ENCODE assay signal across 8 cellular contexts in genomic region chr5:80569961-80570786, GRCh38. TPM values are rescaled to one million over a fixed set of nuclear protein-coding genes. Genes with fewer than 3 reads are reported as not detected.
DNase-seq lines count a peak whose midpoint lies in the region; ATAC-seq and TF ChIP-seq lines count a peak whose summit lies in the region.

Gene ANKRD34B, minus strand, starts transcription at chr5:80570280. Its CDS starts 10,261 bp downstream, at chr5:80560019.

- WGBS in esophagus squamous epithelium, 2 donors: 10 to 26% methylated on average over 5 to 7 of the region's 73 CpGs
- WGBS in neuronal stem cell (ENCODE audit: extremely low coverage in 2 of 2, insufficient read length in 2 of 2, insufficient replicate concordance in 1 of 2), 2 donors: no CpG with 5 or more reads among the region's 73 CpGs

- H3K27me3 ChIP-seq in BLaER1 (peaks cover 58% of the 10 kb centered on the region), esophagus squamous epithelium (peaks cover 0 to 96% (median 17%) of the 10 kb centered on the region in 4 donors), neuronal stem cell (ENCODE audit: control insufficient read depth in 3 of 3, insufficient read depth in 3 of 3, low read depth in 1 of 3, low read length in 3 of 3) (peaks cover 5 to 87% (median 27%) of the 10 kb centered on the region in 3 experiments)

- no peak within 1 kb of the TSS for H2BK120ac ChIP-seq in neuronal stem cell (ENCODE audit: low read depth, low read length)

- H3K36me3 ChIP-seq in BLaER1 (no peaks in the 10 kb centered on the region), esophagus squamous epithelium (no peaks in the 10 kb centered on the region), neuronal stem cell (replicated peaks in 1 of 2; ENCODE audit: control insufficient read depth in 2 of 2, insufficient read depth in 2 of 2, low read length in 2 of 2) (no peaks in the 10 kb centered on the region)

- no peak for TF ChIP-seq POLR2A in esophagus squamous epithelium (IDR thresholded peaks at IDR 0.05)

- peak within 1 kb of the TSS; percentile 77 for H3K23ac ChIP-seq in neuronal stem cell (ENCODE audit: low read depth, low read length, poor library complexity)

- peak within 1 kb of the TSS; percentile 84 for H2BK15ac ChIP-seq in neuronal stem cell (ENCODE audit: low read length)

- peaks cover 12% of the 10 kb centered on the region; the same call in 1 of the 2 replicates for H3K4me1 ChIP-seq in BLaER1
- H3K4me1 ChIP-seq in esophagus squamous epithelium: peaks cover 10 to 18% (median 11%) of the 10 kb centered on the region in 3 donors
- peaks cover 2 to 3% of the 10 kb centered on the region in 2 donors for H3K4me1 ChIP-seq in neuronal stem cell (ENCODE audit: control insufficient read depth in 2 of 2, insufficient read depth in 1 of 2, low read depth in 1 of 2, low read length in 2 of 2)

- DNase-seq in SW480 (ENCODE audit: low spot score): peak; percentile 13
- DNase-seq in esophagus squamous epithelium (lab: John Stamatoyannopoulos, UW): no peak
- DNase-seq in neuronal stem cell (ENCODE audit: low spot score): peak; percentile 42
- DNase-seq in cortex of kidney (lab: John Stamatoyannopoulos, UW): no peak
- DNase-seq in H4 (ENCODE audit: low spot score): no peak

- no peak within 1 kb of the TSS for H3K27ac ChIP-seq in BLaER1
- H3K27ac ChIP-seq in esophagus squamous epithelium: no peak within 1 kb of the TSS
- H3K27ac ChIP-seq in neuronal stem cell (replicated peaks; ENCODE audit: low read length): no peak within 1 kb of the TSS

- H3K14ac ChIP-seq in neuronal stem cell (ENCODE audit: low read length): no peak within 1 kb of the TSS

- peak within 1 kb of the TSS; percentile 70 for H3K4me2 ChIP-seq in BLaER1
- H3K4me2 ChIP-seq in neuronal stem cell (ENCODE audit: insufficient read depth, low read length, poor library complexity, severe bottlenecking): peak within 1 kb of the TSS; percentile 99

- ATAC-seq in GM21515 (IDR thresholded peaks at IDR 0.05; ENCODE audit: unreplicated experiment) (peak; percentile 55), HG02610 (IDR thresholded peaks at IDR 0.05; ENCODE audit: unreplicated experiment) (no peak)

- H2BK12ac ChIP-seq in neuronal stem cell (ENCODE audit: low read length): no peak within 1 kb of the TSS

- no peaks in the 10 kb centered on the region for H4K20me1 ChIP-seq in BLaER1

- no peak for TF ChIP-seq CTCF in esophagus squamous epithelium (IDR thresholded peaks at IDR 0.05)

- H2AFZ ChIP-seq in neuronal stem cell (ENCODE audit: low read length): peak within 1 kb of the TSS; percentile 97

- peak within 1 kb of the TSS; percentile 57 for H3K4me3 ChIP-seq in BLaER1
- H3K4me3 ChIP-seq in esophagus squamous epithelium: peak within 1 kb of the TSS; percentile 20 to 56 (median 35)
- peak within 1 kb of the TSS; percentile 39 to 87 for H3K4me3 ChIP-seq in neuronal stem cell (ENCODE audit: low read length in 2 of 2)

- no peak within 1 kb of the TSS for H2AK5ac ChIP-seq in neuronal stem cell (ENCODE audit: low read depth, low read length)

- H4K8ac ChIP-seq in neuronal stem cell (ENCODE audit: low read depth, low read length): no peak within 1 kb of the TSS

- no peak within 1 kb of the TSS for H4K91ac ChIP-seq in neuronal stem cell (ENCODE audit: low read depth, low read length, poor library complexity)

- peak within 1 kb of the TSS; percentile 89 for H3K18ac ChIP-seq in neuronal stem cell (ENCODE audit: low read length)

- peak within 1 kb of the TSS; percentile 14 for H2BK5ac ChIP-seq in neuronal stem cell (ENCODE audit: low read length)

- no peaks in the 10 kb centered on the region for H3K79me1 ChIP-seq in neuronal stem cell (ENCODE audit: low read depth, low read length)

- H3K9ac ChIP-seq in BLaER1: no peak within 1 kb of the TSS
- H3K9ac ChIP-seq in neuronal stem cell (ENCODE audit: low read depth, low read length, poor library complexity): peak within 1 kb of the TSS; percentile 60

- intact Hi-C loops in esophagus squamous epithelium (cut with DNase I): no loop called here

- H3K9me3 ChIP-seq in BLaER1 (peaks cover 21% of the 10 kb centered on the region), esophagus squamous epithelium (no peaks in the 10 kb centered on the region), neuronal stem cell (replicated peaks in 1 of 2; ENCODE audit: control insufficient read depth in 2 of 2, insufficient read depth in 1 of 2, low read depth in 1 of 2, low read length in 2 of 2) (no peaks in the 10 kb centered on the region)

- H3K4ac ChIP-seq in neuronal stem cell (ENCODE audit: low read length): no peak within 1 kb of the TSS

RNA-seq across cellular contexts. Expression of gene ANKRD34B, which starts in this region (rescaled TPM):
- not detected for total RNA-seq in esophagus squamous epithelium
- 3.1 TPM for polyA plus RNA-seq in neuronal stem cell (2013, experiment 1 of 2)
- 3.5 TPM for polyA plus RNA-seq in neuronal stem cell (2013, experiment 2 of 2)
- not detected in 2 replicates for total RNA-seq in H4 (2014; rRNA removed; shearing (Covaris generic))

Comparison
In these comparisons a context has a peak if more than half of its experiments do, and no peak if none do; other contexts are left out.
1. DNase-seq: peak in SW480 (single experiment) and neuronal stem cell (single experiment); none in esophagus squamous epithelium (single experiment), cortex of kidney (single experiment) and H4 (single experiment).
2. Peak in every context shown above with its lines, with median percentiles within 50 percentile points of each other: H3K4me3 ChIP-seq.